8 cellular contexts compared by ENCODE assay signal in genomic region chr14:68210729-68211299, GRCh38.
A peak's percentile ranks its signal among the peaks of the same experiment; 100 is the strongest.
DNase-seq lines count a peak whose midpoint lies in the region; ATAC-seq and TF ChIP-seq lines count a peak whose summit lies in the region.

No MANE protein-coding gene starts in this region.

- H3K9me3 ChIP-seq in Peyer's patch, result no peaks in the 10 kb centered on the region
- no peaks in the 10 kb centered on the region for H3K9me3 ChIP-seq in WERI-Rb-1 (ENCODE audit: severe bottlenecking)

- H3K27me3 ChIP-seq in Peyer's patch, result no peaks in the 10 kb centered on the region
- H3K27me3 ChIP-seq in kidney epithelial cell (ENCODE audit: control insufficient read depth, insufficient read depth, low read length), result no peaks in the 10 kb centered on the region
- no peaks in the 10 kb centered on the region for H3K27me3 ChIP-seq in WERI-Rb-1 (ENCODE audit: insufficient read depth, low read depth, severe bottlenecking)

- TF ChIP-seq POLR2A in Peyer's patch (IDR thresholded peaks at IDR 0.05), result no peak

- TF ChIP-seq CTCF in Peyer's patch (IDR thresholded peaks at IDR 0.05) (no peak), astrocyte of the cerebellum (IDR thresholded peaks at IDR 0.05; ENCODE audit: low read depth, low read length, missing control alignments) (no peak), kidney epithelial cell (IDR thresholded peaks at IDR 0.05; ENCODE audit: insufficient read depth, low read length, poor library complexity, severe bottlenecking) (no peak), WERI-Rb-1 (IDR thresholded peaks at IDR 0.05; ENCODE audit: low read depth, low read length) (no peak)

- peak; percentile 93 for ATAC-seq in activated CD4-positive, alpha-beta T cell treated with anti-CD3 and anti-CD28 coated beads for 36 hours
- peak; percentile 88 for ATAC-seq in HG02970 (IDR thresholded peaks at IDR 0.05; ENCODE audit: low FRiP score, unreplicated experiment)

- H3K4me3 ChIP-seq in Peyer's patch (peak overlapping the region in 3 of 4 donors; percentile 5 to 38 (median 18)), astrocyte of the cerebellum (ENCODE audit: low read depth, low read length) (no peak overlapping the region), kidney epithelial cell (ENCODE audit: low read depth, low read length) (no peak overlapping the region), WERI-Rb-1 (ENCODE audit: low read depth, low read length) (no peak overlapping the region)

- H3K4me1 Mint-ChIP-seq in activated CD4-positive, alpha-beta T cell treated with anti-CD3 and anti-CD28 coated beads for 36 hours, result peaks cover 53% of the 10 kb centered on the region

- peak overlapping the region; percentile 84 for H3K27ac Mint-ChIP-seq in activated CD4-positive, alpha-beta T cell treated with anti-CD3 and anti-CD28 coated beads for 36 hours

- no peaks in the 10 kb centered on the region for H3K27me3 Mint-ChIP-seq in activated CD4-positive, alpha-beta T cell treated with anti-CD3 and anti-CD28 coated beads for 36 hours

- POLR2A ChIA-PET in activated CD4-positive, alpha-beta T cell treated with anti-CD3 and anti-CD28 coated beads for 36 hours (lab: Charles Lee), result interaction anchor here (0.5 to 1.7 kb wide), 5 partner anchors 19 to 585 kb away, joined by 3 to 8 read pairs (median 6); partner anchors contain the start of gene ZFP36L1

- H3K4me3 Mint-ChIP-seq in activated CD4-positive, alpha-beta T cell treated with anti-CD3 and anti-CD28 coated beads for 36 hours, result peak overlapping the region; percentile 43

- intact Hi-C loops in activated CD4-positive, alpha-beta T cell treated with anti-CD3 and anti-CD28 coated beads for 36 hours (cut with DNase I, micrococcal nuclease), result loop anchor here (1.0 to 2.0 kb wide), 8 partner anchors 21 to 1188 kb away; partner anchors contain the start of genes ERH (in 1 of the 2) and SLC39A9 (in 1 of the 2)

- peak; percentile 71 for DNase-seq in activated CD4-positive, alpha-beta T cell treated with anti-CD3 and anti-CD28 coated beads for 36 hours
- no peak for DNase-seq in activated CD4-positive, alpha-beta T cell treated with anti-CD3 and anti-CD28 coated beads for 1 hour
- DNase-seq in Peyer's patch, result peak in 2 of 3 donors; percentile 25 to 55
- DNase-seq in astrocyte of the cerebellum (ENCODE audit: low read depth), result peak; percentile 71
- DNase-seq in kidney epithelial cell (ENCODE audit: low read depth), result peak; percentile 99
- DNase-seq in stimulated activated CD8-positive, alpha-beta memory T cell treated with anti-CD3 and anti-CD28 coated beads, Interleukin-12 subunit alpha, Interleukin-12 subunit beta, amount 100 ng/mL, for 4 hours (ENCODE audit: low read depth), result peak; percentile 13
- DNase-seq in WERI-Rb-1, result no peak

- peaks cover 0 to 11% (median 0%) of the 10 kb centered on the region in 4 donors for H3K4me1 ChIP-seq in Peyer's patch

- CTCF ChIA-PET in activated CD4-positive, alpha-beta T cell treated with anti-CD3 and anti-CD28 coated beads for 36 hours (lab: Charles Lee), result interaction anchor here (0.6 to 1.4 kb wide), 6 partner anchors 18 to 605 kb away, joined by 3 to 12 read pairs (median 3); no protein-coding TSS in a partner anchor

- H3K36me3 Mint-ChIP-seq in activated CD4-positive, alpha-beta T cell treated with anti-CD3 and anti-CD28 coated beads for 36 hours (ENCODE audit: low read depth), result no peaks in the 10 kb centered on the region

- H3K36me3 ChIP-seq in Peyer's patch, result no peaks in the 10 kb centered on the region
- no peaks in the 10 kb centered on the region for H3K36me3 ChIP-seq in kidney epithelial cell (ENCODE audit: control insufficient read depth, insufficient read depth, low read length)
- H3K36me3 ChIP-seq in WERI-Rb-1, result no peaks in the 10 kb centered on the region

- H3K27ac ChIP-seq in Peyer's patch (peak overlapping the region; percentile 57 to 72 (median 65)), WERI-Rb-1 (no peak overlapping the region)

- in situ Hi-C loops in astrocyte of the cerebellum (cut with HindIII; ENCODE audit: low sequenced_read_pairs), result no loop called here

- H3K9me3 Mint-ChIP-seq in activated CD4-positive, alpha-beta T cell treated with anti-CD3 and anti-CD28 coated beads for 36 hours (ENCODE audit: low read depth), result peaks cover 1% of the 10 kb centered on the region

Comparison
In these comparisons a context has a peak if more than half of its experiments do, and no peak if none do; other contexts are left out.
1. DNase-seq: peak in activated CD4-positive, alpha-beta T cell treated with anti-CD3 and anti-CD28 coated beads for 36 hours (single experiment), Peyer's patch (2 of 3), astrocyte of the cerebellum (single experiment), kidney epithelial cell (single experiment) and stimulated activated CD8-positive, alpha-beta memory T cell treated with anti-CD3 and anti-CD28 coated beads, Interleukin-12 subunit alpha, Interleukin-12 subunit beta, amount 100 ng/mL, for 4 hours (single experiment); none in activated CD4-positive, alpha-beta T cell treated with anti-CD3 and anti-CD28 coated beads for 1 hour (single experiment) and WERI-Rb-1 (single experiment).
2. H3K4me3 ChIP-seq: peak in Peyer's patch (3 of 4); none in astrocyte of the cerebellum (single experiment), kidney epithelial cell (single experiment) and WERI-Rb-1 (single experiment).